Comparison of ENCODE assay signal across 2 cellular contexts in the genomic region with DNA sequence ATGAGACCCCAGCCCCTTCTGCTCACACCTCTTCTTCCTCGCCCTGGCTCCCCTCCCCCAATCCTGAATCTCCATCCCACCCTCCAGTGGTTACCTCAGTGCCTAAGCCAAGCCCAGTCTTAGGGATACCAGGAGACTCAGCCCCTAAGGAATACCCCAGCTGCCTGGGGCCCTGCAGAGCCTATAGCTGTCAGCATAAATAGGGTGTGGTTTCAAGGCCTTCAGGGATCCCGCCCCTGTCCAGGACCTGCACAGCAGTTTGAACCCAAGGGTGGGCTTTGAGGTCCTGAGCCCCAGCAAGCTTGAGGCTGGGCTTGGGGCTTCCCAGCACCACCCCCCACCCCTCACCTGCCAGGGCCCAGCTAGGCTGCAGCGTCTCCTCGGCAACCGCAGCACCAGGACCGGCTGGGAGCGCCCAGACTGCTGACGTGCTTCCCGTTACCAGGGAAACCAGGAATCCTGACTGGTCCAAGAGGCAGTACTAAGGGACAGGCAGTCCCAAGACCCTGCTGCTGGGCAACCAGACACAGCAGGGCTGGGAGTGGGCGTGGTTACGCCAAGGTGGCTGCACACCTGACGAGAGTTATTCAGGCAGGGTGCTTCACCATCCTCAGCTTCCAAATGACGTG.
TF ChIP-seq lines count a peak whose summit lies in the region.

No MANE protein-coding gene starts in this region.

TF ChIP-seq in SK-N-SH, 30 proteins besides CTCF, POLR2A, EP300 and RAD21 (continued from another document):
- TF ChIP-seq, protein P1, sequence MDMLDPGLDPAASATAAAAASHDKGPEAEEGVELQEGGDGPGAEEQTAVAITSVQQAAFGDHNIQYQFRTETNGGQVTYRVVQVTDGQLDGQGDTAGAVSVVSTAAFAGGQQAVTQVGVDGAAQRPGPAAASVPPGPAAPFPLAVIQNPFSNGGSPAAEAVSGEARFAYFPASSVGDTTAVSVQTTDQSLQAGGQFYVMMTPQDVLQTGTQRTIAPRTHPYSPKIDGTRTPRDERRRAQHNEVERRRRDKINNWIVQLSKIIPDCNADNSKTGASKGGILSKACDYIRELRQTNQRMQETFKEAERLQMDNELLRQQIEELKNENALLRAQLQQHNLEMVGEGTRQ (IDR thresholded peaks at IDR 0.05; ENCODE audit: borderline replicate concordance, low read depth, low read length) = no peak
- TF ChIP-seq IRF3 (IDR thresholded peaks at IDR 0.05; ENCODE audit: low read depth, low read length) (no peak), RCOR1 (IDR thresholded peaks at IDR 0.05; ENCODE audit: low read length) (no peak), RFX5 (IDR thresholded peaks at IDR 0.05; ENCODE audit: low read length) (no peak), TCF12 (IDR thresholded peaks at IDR 0.05) (no peak), GATA2 (CRISPR knock-in tag; IDR thresholded peaks at IDR 0.05) (no peak)
TF ChIP-seq in SK-N-SH: peak in this region for 0.

TF ChIP-seq in SK-N-SH treated with all-trans-retinoic acid at 6 μM for 48 hours, 23 proteins besides CTCF, POLR2A, EP300 and RAD21 (continued from another document):
- no peak for TF ChIP-seq ARNTL (CRISPR knock-in tag; IDR thresholded peaks at IDR 0.05; ENCODE audit: borderline replicate concordance, low read depth)
- no peak for TF ChIP-seq ZNF70 (CRISPR knock-in tag; IDR thresholded peaks at IDR 0.05)
- no peak for TF ChIP-seq TCF4 (CRISPR knock-in tag; IDR thresholded peaks at IDR 0.05; ENCODE audit: borderline replicate concordance)
